In genomic region chr3:23916886-23917815, GRCh38 we compare ENCODE assay signal across 8 cellular contexts. TPM values are rescaled to one million over a fixed set of nuclear protein-coding genes. Genes with fewer than 3 reads are reported as not detected.
A peak's percentile ranks its signal among the peaks of the same experiment; 100 is the strongest.
DNase-seq lines count a peak whose midpoint lies in the region; ATAC-seq and TF ChIP-seq lines count a peak whose summit lies in the region.

NKIRAS1 (minus strand) TSS chr3:23916990; CDS start chr3:23910904, 6,086 bp downstream.
RPL15 (plus strand) TSS chr3:23917132; CDS start chr3:23917860, 728 bp downstream.

- peaks cover 12% of the 10 kb centered on the region for H3K4me1 Mint-ChIP-seq in Caco-2 (ENCODE audit: low read depth, unreplicated experiment)
- H3K4me1 Mint-ChIP-seq in endodermal cell, result peaks cover 34% of the 10 kb centered on the region

- H3K4me3 Mint-ChIP-seq in Caco-2 (ENCODE audit: unreplicated experiment) (peak within 1 kb of the TSS; percentile 70), endodermal cell (peak within 1 kb of the TSS; percentile 100)

- TF ChIP-seq CTCF in Caco-2 (IDR thresholded peaks at IDR 0.05; ENCODE audit: insufficient read depth in 1 of 2, low read depth in 1 of 2, low read length in 1 of 2, severe bottlenecking in 1 of 2, unreplicated experiment in 1 of 2) (peak; percentile 4 to 54), endodermal cell (conservative IDR thresholded peaks at IDR 0.05) (peak; percentile 66)

- DNase-seq in Caco-2 (peak; percentile 97), HT1080 (ENCODE audit: low read depth) (peak; percentile 97), NOMO-1 treated with DMSO at 0.1 percent for 48 hours (lab: John Stamatoyannopoulos, UW; ENCODE audit: unreplicated experiment) (peak; percentile 97), endodermal cell (peak; percentile 99)
- peak; percentile 94 for DNase-seq in activated CD8-positive, alpha-beta memory T cell treated with anti-CD3 and anti-CD28 coated beads, Interleukin-2, amount 50 U/mL, for 1 hour (ENCODE audit: extremely low read depth)
- peak; percentile 94 to 97 for DNase-seq in stimulated activated CD8-positive, alpha-beta memory T cell treated with anti-CD3 and anti-CD28 coated beads, Interleukin-15, amount 100 ng/mL, for 4 hours (ENCODE audit: low read depth in 2 of 2)

- intact Hi-C loops in Caco-2 (cut with micrococcal nuclease; ENCODE audit: unreplicated experiment), result loop anchor here (1.0 to 2.0 kb wide), 2 partner anchors 16 to 28 kb away; partner anchors contain the start of gene NR1D2

- H3K27ac Mint-ChIP-seq in Caco-2 (ENCODE audit: unreplicated experiment), result peak within 1 kb of the TSS; percentile 96
- H3K27ac Mint-ChIP-seq in endodermal cell, result peak within 1 kb of the TSS; percentile 99

- H3K4me1 ChIP-seq in Caco-2, result peaks cover 29% of the 10 kb centered on the region
- no peaks in the 10 kb centered on the region for H3K4me1 ChIP-seq in endodermal cell (ENCODE audit: control insufficient read depth, insufficient read depth, low read length)
- peaks cover 6% of the 10 kb centered on the region for H3K4me1 ChIP-seq in mesodermal cell (ENCODE audit: control insufficient read depth, insufficient read depth, low read length, poor library complexity, severe bottlenecking)

- H3K36me3 Mint-ChIP-seq in Caco-2 (ENCODE audit: insufficient read depth, unreplicated experiment) (peaks cover 56% of the 10 kb centered on the region), endodermal cell (ENCODE audit: low read depth) (peaks cover 39% of the 10 kb centered on the region)

- CTCF ChIA-PET in Caco-2 (lab: Charles Lee), result interaction anchor here (0.5 to 0.8 kb wide), 3 partner anchors 10 to 579 kb away, joined by 3 read pairs; no protein-coding TSS in a partner anchor

- peak within 1 kb of the TSS; percentile 85 for H3K27ac ChIP-seq in endodermal cell (ENCODE audit: low read depth, low read length)
- peak within 1 kb of the TSS; percentile 87 for H3K27ac ChIP-seq in mesodermal cell (ENCODE audit: low read depth, low read length, severe bottlenecking)

- H3K36me3 ChIP-seq in Caco-2 (ENCODE audit: control insufficient read depth, insufficient read depth, low read length) (peaks cover 2% of the 10 kb centered on the region), endodermal cell (ENCODE audit: control insufficient read depth, insufficient read depth, low read length) (peaks cover 36% of the 10 kb centered on the region), mesodermal cell (ENCODE audit: control insufficient read depth, insufficient read depth, low read length) (peaks cover 47% of the 10 kb centered on the region)

- ATAC-seq in GM21360 (IDR thresholded peaks at IDR 0.05; ENCODE audit: unreplicated experiment), result peak; percentile 91

- POLR2A ChIA-PET in Caco-2 (lab: Charles Lee), result interaction anchor here (0.5 to 1.4 kb wide), 16 partner anchors 8 to 187 kb away, joined by 3 to 18 read pairs (median 4); no protein-coding TSS in a partner anchor

- H3K27me3 ChIP-seq in Caco-2 (replicated peaks; ENCODE audit: control insufficient read depth, insufficient read depth, low read length) (no peaks in the 10 kb centered on the region), endodermal cell (ENCODE audit: control insufficient read depth, insufficient read depth, low read length, poor library complexity, severe bottlenecking) (no peaks in the 10 kb centered on the region)

- H3K4me3 ChIP-seq in Caco-2 (ENCODE audit: low read depth, low read length) (peak within 1 kb of the TSS; percentile 92), endodermal cell (ENCODE audit: low read length) (peak within 1 kb of the TSS; percentile 95), mesodermal cell (ENCODE audit: extremely low read depth, insufficient read depth, low read length, poor library complexity, severe bottlenecking) (peak within 1 kb of the TSS; percentile 97)

- WGBS in endodermal cell (ENCODE audit: insufficient coverage in 1 of 2, insufficient read length in 1 of 2), 2 experiments, result 0% methylated on average over 30 to 71 of the region's 71 CpGs
- WGBS in mesodermal cell (ENCODE audit: insufficient coverage in 2 of 2), 2 experiments, result 1% methylated on average over 55 to 56 of the region's 71 CpGs

- H3K9me3 Mint-ChIP-seq in Caco-2 (ENCODE audit: unreplicated experiment) (no peaks in the 10 kb centered on the region), endodermal cell (no peaks in the 10 kb centered on the region)

- BruUV-seq in Caco-2 (replicated peaks; lab: Mats Ljungman, UMichigan), result no TSS peak

- no peaks in the 10 kb centered on the region for H3K9me3 ChIP-seq in Caco-2
- H3K9me3 ChIP-seq in endodermal cell (ENCODE audit: control insufficient read depth, low read length), result no peaks in the 10 kb centered on the region
- no peaks in the 10 kb centered on the region for H3K9me3 ChIP-seq in mesodermal cell (ENCODE audit: control insufficient read depth, low read length)

- H3K9ac ChIP-seq in endodermal cell (ENCODE audit: extremely low read depth, low read length, poor library complexity, severe bottlenecking), result peak within 1 kb of the TSS; percentile 88

- H3K27me3 Mint-ChIP-seq in Caco-2 (ENCODE audit: insufficient read depth, unreplicated experiment) (no peaks in the 10 kb centered on the region), endodermal cell (ENCODE audit: insufficient read depth) (peaks cover 2% of the 10 kb centered on the region)

RNA-seq across cellular contexts. Expression of gene NKIRAS1, which starts in this region (rescaled TPM):
- total RNA-seq in Caco-2 (2022) (6.6 and 6.8 TPM in 2 replicates), endodermal cell (1 to 10 TPM; 6.3 to 6.9 TPM)
- total RNA-seq in HT1080 (2014; rRNA removed; shearing (Covaris generic)), result 24.1 and 25.0 TPM in 2 replicates
- polyA plus RNA-seq in HT1080 (2015; cell fraction: cytosol; rRNA removed), result 19.0 and 20.3 TPM in 2 replicates
- 19.1 and 19.4 TPM in 2 replicates for polyA plus RNA-seq in HT1080 (2015; cell fraction: nucleus; rRNA removed)
- polyA plus RNA-seq in endodermal cell (2013, experiment 1 of 2), result 11.6 TPM
- 9.2 TPM for polyA plus RNA-seq in endodermal cell (2013, experiment 2 of 2)
- 8.6 TPM for polyA plus RNA-seq in mesodermal cell (2013, experiment 1 of 2)
- polyA plus RNA-seq in mesodermal cell (2013, experiment 2 of 2), result 9.7 TPM

RNA-seq across cellular contexts. Expression of gene RPL15, which starts in this region (rescaled TPM):
- total RNA-seq in Caco-2 (2022), result 1,611 and 1,698 TPM in 2 replicates
- total RNA-seq in HT1080 (2014; rRNA removed; shearing (Covaris generic)), result 2,510 and 2,511 TPM in 2 replicates
- 2,575 and 4,354 TPM in 2 replicates for polyA plus RNA-seq in HT1080 (2015; cell fraction: cytosol; rRNA removed)
- 1,618 and 1,721 TPM in 2 replicates for polyA plus RNA-seq in HT1080 (2015; cell fraction: nucleus; rRNA removed)
- total RNA-seq in endodermal cell, result 1,000 to 10,000 TPM; 2,011 to 2,129 TPM
- 3,347 TPM for polyA plus RNA-seq in endodermal cell (2013, experiment 1 of 2)
- polyA plus RNA-seq in endodermal cell (2013, experiment 2 of 2), result 3,114 TPM
- 3,796 TPM for polyA plus RNA-seq in mesodermal cell (2013, experiment 1 of 2)
- polyA plus RNA-seq in mesodermal cell (2013, experiment 2 of 2), result 3,333 TPM

Comparison
In these comparisons a context has a peak if more than half of its experiments do, and no peak if none do; other contexts are left out.
1. Peak in every context shown above with its lines: DNase-seq, ATAC-seq, H3K4me3 ChIP-seq and H3K27ac ChIP-seq.